In the genomic region with DNA sequence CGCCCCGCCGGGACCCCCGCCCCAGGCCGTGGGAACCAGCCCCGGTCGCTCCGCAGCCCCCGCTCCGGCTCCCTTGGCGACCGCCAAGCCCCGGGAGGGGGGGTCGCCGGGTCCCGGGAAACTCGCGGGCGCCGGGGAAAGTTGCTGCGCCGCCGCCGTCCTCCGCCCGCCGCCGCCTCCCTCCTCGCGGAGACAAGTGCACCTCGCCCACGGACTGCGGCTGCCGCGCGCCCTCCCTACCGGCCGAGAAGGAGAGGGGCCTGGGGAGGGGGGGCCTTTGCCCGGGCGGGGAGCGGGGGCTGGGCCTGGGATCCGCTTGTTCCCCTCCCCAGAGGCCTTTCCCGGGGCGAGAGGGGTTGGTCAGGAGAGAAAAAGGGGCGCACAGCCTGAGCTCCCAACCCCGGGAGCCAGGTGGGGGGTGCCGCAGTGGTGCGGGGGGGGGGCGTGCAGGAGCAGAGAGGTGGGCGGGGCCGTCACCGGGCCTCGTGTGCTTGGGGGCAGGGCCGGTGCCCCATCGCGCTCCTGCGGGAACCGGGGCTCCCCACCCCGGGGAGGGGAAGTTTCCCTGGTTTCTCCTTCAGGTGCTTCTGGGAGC, we compare ENCODE assay signal across 9 cellular contexts. TPM values are rescaled to one million over a fixed set of nuclear protein-coding genes. Genes with fewer than 3 reads are reported as not detected.
A peak's percentile ranks its signal among the peaks of the same experiment; 100 is the strongest.
DNase-seq lines count a peak whose midpoint lies in the region; ATAC-seq, FAIRE-seq and TF ChIP-seq lines count a peak whose summit lies in the region.
"Had no signal": no experiment of that assay in that cellular context is flagged by ENCODE, and none has a peak within 500 bp of the region (broad histone marks: within the 10 kb centered on the region; RNA-seq: fewer than 3 reads in every experiment).

No MANE protein-coding gene starts in this region.

- peak overlapping the region; percentile 72 to 99 for H3K9ac ChIP-seq in K562 (ENCODE audit: insufficient read depth in 1 of 2, low read depth in 2 of 2, low read length in 2 of 2)

- DNase-seq in AG08396 (ENCODE audit: low spot score) (peak; percentile 51), HK-2 (ENCODE audit: unreplicated experiment) (peak; percentile 58), K562 (ENCODE audit: extremely low read depth in 1 of 4, low spot score in 3 of 4) (peak; percentile 68 to 79 (median 76)), lower lobe of right lung (no peak), aorta (no peak), NCI-H446 treated with DMSO at 0.1 percent for 48 hours (lab: John Stamatoyannopoulos, UW) (no peak), iPS-NIHi7 (ENCODE audit: extremely low spot score) (no peak)

- WGBS in K562 (ENCODE audit: insufficient coverage, low coverage, missing lambda C conversion rate) = 0% methylated on average over 19 of the region's 59 CpGs
- whole genome bisulfite sequencing in aorta, 2 donors = 1% methylated on average over 17 to 59 of the region's 59 CpGs

- no peak for TF ChIP-seq CTCF in K562 (IDR thresholded peaks at IDR 0.05 in 2 of 3, conservative IDR thresholded peaks at IDR 0.05 in 1 of 3; ENCODE audit: insufficient read depth in 2 of 3, low read depth in 1 of 3, low read length in 3 of 3)
- TF ChIP-seq CTCF in lower lobe of right lung (IDR thresholded peaks at IDR 0.05) = no peak

- peaks cover 38% of the 10 kb centered on the region; the same call in 1 of the 3 replicates for H3K36me3 ChIP-seq in K562 (ENCODE audit: control insufficient read depth, insufficient read depth, low read length)
- no peaks in the 10 kb centered on the region for H3K36me3 ChIP-seq in lower lobe of right lung
- H3K36me3 ChIP-seq in aorta (ENCODE audit: control insufficient read depth in 1 of 2, insufficient read depth in 2 of 2, low read length in 1 of 2) = no peaks in the 10 kb centered on the region

- H3K9me1 ChIP-seq in K562 (ENCODE audit: control insufficient read depth, insufficient read depth, low read length) = peaks cover 12% of the 10 kb centered on the region

- H3K9me3 ChIP-seq in K562 (replicated peaks; ENCODE audit: control insufficient read depth, insufficient read depth, low read depth, low read length) (no peaks in the 10 kb centered on the region), lower lobe of right lung (no peaks in the 10 kb centered on the region), aorta (ENCODE audit: control insufficient read depth, low read length) (no peaks in the 10 kb centered on the region)

- peak overlapping the region; percentile 76 for H3K4me3 ChIP-seq in K562
- H3K4me3 ChIP-seq in lower lobe of right lung = peak overlapping the region; percentile 77
- peak overlapping the region; percentile 75 to 88 for H3K4me3 ChIP-seq in aorta (ENCODE audit: low read length in 2 of 2)

- H3K79me2 ChIP-seq in K562 (ENCODE audit: control insufficient read depth, insufficient read depth, low read length) = peaks cover 40% of the 10 kb centered on the region

- TF ChIP-seq EP300 in K562 (IDR thresholded peaks at IDR 0.05; ENCODE audit: low read length) = no peak

- peaks cover 29 to 68% of the 10 kb centered on the region in 2 experiments for H3K4me1 ChIP-seq in K562 (replicated peaks in 1 of 2; ENCODE audit: control insufficient read depth in 2 of 2, insufficient read depth in 2 of 2, low read length in 2 of 2)
- peaks cover 44% of the 10 kb centered on the region for H3K4me1 ChIP-seq in lower lobe of right lung
- no peaks in the 10 kb centered on the region for H3K4me1 ChIP-seq in aorta (ENCODE audit: control insufficient read depth in 1 of 2, insufficient read depth in 2 of 2, low read length in 2 of 2)

- TF ChIP-seq POLR2A in K562 (conservative IDR thresholded peaks at IDR 0.05) = no peak

- CTCF ChIA-PET in K562 (lab: Yijun Ruan, JAX; ENCODE audit: low intra/inter-chr PET ratio) = no interaction called here

- H3K27ac ChIP-seq in K562 (ENCODE audit: extremely low read depth, low read depth, low read length) (peak overlapping the region; percentile 80), lower lobe of right lung (peak overlapping the region; percentile 56), aorta (ENCODE audit: low read depth in 1 of 2, low read length in 2 of 2) (no peak overlapping the region)

- peak overlapping the region; percentile 79 for H3K4me2 ChIP-seq in K562 (ENCODE audit: insufficient read depth, low read length)

- ATAC-seq in GM19025 (IDR thresholded peaks at IDR 0.05; ENCODE audit: low read depth, unreplicated experiment) (peak; percentile 2), K562 (peak; percentile 49), lower lobe of right lung (peak in 1 of 2 donors; percentile 18), aorta (ENCODE audit: low FRiP score) (no peak)

- in situ Hi-C loops in K562 (cut with MboI) = no loop called here

- POLR2A ChIA-PET in K562 (lab: Yijun Ruan, JAX) = interaction anchor here (0.6 kb wide), 1 partner anchor 11 kb away, joined by 3 read pairs; no protein-coding TSS in a partner anchor

- peaks cover 13% of the 10 kb centered on the region for H4K20me1 ChIP-seq in K562 (replicated peaks; ENCODE audit: control insufficient read depth, insufficient read depth, low read length)

- TF ChIP-seq RAD21 in K562 (CRISPR knock-in tag; conservative IDR thresholded peaks at IDR 0.05 in 1 of 2, IDR thresholded peaks at IDR 0.05 in 1 of 2) = no peak

- H2AFZ ChIP-seq in K562 (ENCODE audit: low read depth, low read length) = peak overlapping the region; percentile 85

- no TSS peak for BruUV-seq in K562 (replicated peaks; lab: Mats Ljungman, UMichigan)

- intact Hi-C loops in K562 (cut with micrococcal nuclease) (loop anchor here (5.0 kb wide), 1 partner anchor 42 kb away; no protein-coding TSS in a partner anchor), lower lobe of right lung (cut with DNase I) (no loop called here), aorta (cut with DNase I) (loop anchor here in 1 of 2 donors (5.0 kb wide), 1 partner anchor 37 kb away; no protein-coding TSS in a partner anchor)

- H3K27me3 ChIP-seq in K562 (ENCODE audit: control insufficient read depth in 2 of 2, insufficient read depth in 2 of 2, low read length in 2 of 2) = no peaks in the 10 kb centered on the region
- no peaks in the 10 kb centered on the region for H3K27me3 ChIP-seq in lower lobe of right lung (ENCODE audit: low read depth)
- H3K27me3 ChIP-seq in aorta (ENCODE audit: control insufficient read depth in 1 of 2, insufficient read depth in 2 of 2, low read length in 1 of 2) = no peaks in the 10 kb centered on the region

- no peak for FAIRE-seq in K562 (lab: Jason Lieb, UNC)
- FAIRE-seq: islet of Langerhans had no signal

RNA-seq across cellular contexts. Expression of a gene that starts 0.6 kb away (rescaled TPM):
- 268 and 576 TPM in 2 replicates for total RNA-seq in K562 (2011; cell fraction: chromatin; rRNA removed; ENCODE audit: low replicate concordance)
- total RNA-seq in K562 (2011; cell fraction: nucleolus; rRNA removed) = 387 and 414 TPM in 2 replicates
- total RNA-seq in K562 (2011; cell fraction: nucleoplasm; rRNA removed) = 326 and 377 TPM in 2 replicates
- total RNA-seq in K562 (2014; rRNA removed) = 29.5 and 37.2 TPM in 2 replicates
- total RNA-seq in K562 (2014; rRNA removed; fragmentation: Illumina TruSeq; extraction: Trizol) = 4.5 and 4.9 TPM in 2 replicates
- 12.0 and 13.2 TPM in 2 replicates for total RNA-seq in K562 (2015; rRNA removed; fragmentation: Illumina TruSeq; extraction: Trizol)
- 89.7 and 111 TPM in 2 replicates for total RNA-seq in K562 (2021)
- 18.1 and 39.0 TPM in 2 replicates for polyA plus RNA-seq in K562 (2011; rRNA removed)
- 28.0 and 43.3 TPM in 2 replicates for polyA plus RNA-seq in K562 (2011; cell fraction: cytosol; rRNA removed)
- polyA plus RNA-seq in K562 (2011; cell fraction: nucleus; rRNA removed) = 483 and 499 TPM in 2 replicates
- 66.2 and 73.2 TPM in 2 replicates for polyA plus RNA-seq in K562 (2012)
- polyA plus RNA-seq in K562 (2014; fragmentation: Illumina TruSeq; extraction: Trizol) = 19.2 and 34.8 TPM in 2 replicates
- polyA plus RNA-seq in K562 (2014; fragmentation: Nextera tagmentation; extraction: Ambion mirVana) = under 1 TPM; 0.04 to 0.06 TPM
- 49.3 and 67.7 TPM in 2 replicates for polyA plus RNA-seq in K562 (2014; rRNA removed)
- 12.6 and 21.4 TPM in 2 replicates for polyA minus RNA-seq in K562 (2011; rRNA and poly(A)+ RNA removed)
- polyA minus RNA-seq in K562 (2011; cell fraction: cytosol; rRNA and poly(A)+ RNA removed) = 33.4 and 47.6 TPM in 2 replicates
- polyA minus RNA-seq in K562 (2011; cell fraction: nucleus; rRNA and poly(A)+ RNA removed) = 68.5 and 80.0 TPM in 2 replicates
- 114 TPM for total RNA-seq in lower lobe of right lung
- total RNA-seq in aorta = 10 to 100 TPM; 25.1 to 38.6 TPM
- polyA plus RNA-seq in aorta = 10 to 100 TPM in 1 of 2 donors, 1 to 10 TPM in 1; 4.3 to 20.1 TPM

RNA-seq across cellular contexts. Expression of a gene that starts 7.2 kb away (rescaled TPM):
- total RNA-seq in K562 (2011; cell fraction: chromatin; rRNA removed; ENCODE audit: low replicate concordance) = 2.7 and 7.4 TPM in 2 replicates
- total RNA-seq in K562 (2011; cell fraction: nucleolus; rRNA removed) = 13.3 and 15.0 TPM in 2 replicates
- total RNA-seq in K562 (2011; cell fraction: nucleoplasm; rRNA removed) = 6.9 and 9.5 TPM in 2 replicates
- total RNA-seq in K562 (2014; rRNA removed) = 58.3 and 70.7 TPM in 2 replicates
- 0.40 and 0.54 TPM in 2 replicates for total RNA-seq in K562 (2014; rRNA removed; fragmentation: Illumina TruSeq; extraction: Trizol)
- 10.8 and 11.6 TPM in 2 replicates for total RNA-seq in K562 (2015; rRNA removed; fragmentation: Illumina TruSeq; extraction: Trizol)
- 31.1 and 32.5 TPM in 2 replicates for total RNA-seq in K562 (2021)
- 14.5 and 15.7 TPM in 2 replicates for polyA plus RNA-seq in K562 (2011; rRNA removed)
- polyA plus RNA-seq in K562 (2011; cell fraction: cytosol; rRNA removed) = 26.4 and 90.5 TPM in 2 replicates
- polyA plus RNA-seq in K562 (2011; cell fraction: nucleus; rRNA removed) = 11.7 and 19.4 TPM in 2 replicates
- 26.7 and 43.1 TPM in 2 replicates for polyA plus RNA-seq in K562 (2012)
- 2.6 and 12.8 TPM in 2 replicates for polyA plus RNA-seq in K562 (2014; fragmentation: Illumina TruSeq; extraction: Trizol)
- 10 to 100 TPM in 1 of 2 experiments, 1 to 10 TPM in 1; 7.2 to 12.2 TPM for polyA plus RNA-seq in K562 (2014; fragmentation: Nextera tagmentation; extraction: Ambion mirVana)
- polyA plus RNA-seq in K562 (2014; rRNA removed) = 50.8 and 56.1 TPM in 2 replicates
- polyA minus RNA-seq in K562 (2011; rRNA and poly(A)+ RNA removed) = 1.9 and 3.6 TPM in 2 replicates
- 6.9 and 7.5 TPM in 2 replicates for polyA minus RNA-seq in K562 (2011; cell fraction: cytosol; rRNA and poly(A)+ RNA removed)
- polyA minus RNA-seq in K562 (2011; cell fraction: nucleus; rRNA and poly(A)+ RNA removed) = 1.9 and 5.0 TPM in 2 replicates
- 76.9 TPM for total RNA-seq in lower lobe of right lung
- 10 to 100 TPM; 34.4 to 40.8 TPM for total RNA-seq in aorta
- 100 to 1,000 TPM in 1 of 2 donors, 10 to 100 TPM in 1; 79.5 to 104 TPM for polyA plus RNA-seq in aorta

RNA-seq across cellular contexts. Expression of a gene that starts 20.6 kb away (rescaled TPM):
- total RNA-seq in K562 (2011; cell fraction: chromatin; rRNA removed; ENCODE audit: low replicate concordance) = 5.7 and 23.9 TPM in 2 replicates
- 54.5 and 57.7 TPM in 2 replicates for total RNA-seq in K562 (2011; cell fraction: nucleolus; rRNA removed)
- total RNA-seq in K562 (2011; cell fraction: nucleoplasm; rRNA removed) = 14.9 and 19.0 TPM in 2 replicates
- total RNA-seq in K562 (2014; rRNA removed) = 41.4 and 49.2 TPM in 2 replicates
- 0.25 TPM in 1 of 2 replicates, not detected in the other for total RNA-seq in K562 (2014; rRNA removed; fragmentation: Illumina TruSeq; extraction: Trizol)
- 1.9 TPM in 2 replicates for total RNA-seq in K562 (2015; rRNA removed; fragmentation: Illumina TruSeq; extraction: Trizol)
- total RNA-seq in K562 (2021) = 40.5 and 44.3 TPM in 2 replicates
- 5.3 and 10.4 TPM in 2 replicates for polyA plus RNA-seq in K562 (2011; rRNA removed)
- 18.6 and 66.9 TPM in 2 replicates for polyA plus RNA-seq in K562 (2011; cell fraction: cytosol; rRNA removed)
- 86.7 and 173 TPM in 2 replicates for polyA plus RNA-seq in K562 (2011; cell fraction: nucleus; rRNA removed)
- 8.3 and 15.7 TPM in 2 replicates for polyA plus RNA-seq in K562 (2012)
- polyA plus RNA-seq in K562 (2014; fragmentation: Illumina TruSeq; extraction: Trizol) = 0.21 and 0.61 TPM in 2 replicates
- not detected for polyA plus RNA-seq in K562 (2014; fragmentation: Nextera tagmentation; extraction: Ambion mirVana)
- 33.7 and 43.7 TPM in 2 replicates for polyA plus RNA-seq in K562 (2014; rRNA removed)
- 0.21 TPM in 1 of 2 replicates, not detected in the other for polyA minus RNA-seq in K562 (2011; rRNA and poly(A)+ RNA removed)
- polyA minus RNA-seq in K562 (2011; cell fraction: cytosol; rRNA and poly(A)+ RNA removed) = 3.6 and 11.6 TPM in 2 replicates
- 7.2 and 11.6 TPM in 2 replicates for polyA minus RNA-seq in K562 (2011; cell fraction: nucleus; rRNA and poly(A)+ RNA removed)
- 21.4 TPM for total RNA-seq in lower lobe of right lung
- total RNA-seq in aorta = 10 to 100 TPM; 31.3 to 47.5 TPM
- 10 to 100 TPM in 1 of 2 donors, 1 to 10 TPM in 1; 3.6 to 82.3 TPM for polyA plus RNA-seq in aorta

RNA-seq across cellular contexts. Expression of a gene that starts 38.6 kb away (rescaled TPM):
- total RNA-seq in K562 (2011; cell fraction: chromatin; rRNA removed; ENCODE audit: low replicate concordance) = 0.30 and 1.0 TPM in 2 replicates
- total RNA-seq in K562 (2011; cell fraction: nucleolus; rRNA removed) = 0.39 and 0.67 TPM in 2 replicates
- total RNA-seq in K562 (2011; cell fraction: nucleoplasm; rRNA removed) = 0.23 and 0.29 TPM in 2 replicates
- total RNA-seq in K562 (2014; rRNA removed) = not detected in 2 replicates
- total RNA-seq in K562 (2014; rRNA removed; fragmentation: Illumina TruSeq; extraction: Trizol) = not detected in 2 replicates
- not detected in 2 replicates for total RNA-seq in K562 (2015; rRNA removed; fragmentation: Illumina TruSeq; extraction: Trizol)
- not detected in 2 replicates for total RNA-seq in K562 (2021)
- polyA plus RNA-seq in K562 (2011; rRNA removed) = 0.04 TPM in 1 of 2 replicates, not detected in the other
- polyA plus RNA-seq in K562 (2011; cell fraction: cytosol; rRNA removed) = 0.06 TPM in 1 of 2 replicates, not detected in the other
- polyA plus RNA-seq in K562 (2011; cell fraction: nucleus; rRNA removed) = 0.18 and 0.25 TPM in 2 replicates
- 0.46 and 0.48 TPM in 2 replicates for polyA plus RNA-seq in K562 (2012)
- polyA plus RNA-seq in K562 (2014; fragmentation: Illumina TruSeq; extraction: Trizol) = not detected in 2 replicates
- not detected for polyA plus RNA-seq in K562 (2014; fragmentation: Nextera tagmentation; extraction: Ambion mirVana)
- polyA plus RNA-seq in K562 (2014; rRNA removed) = not detected in 2 replicates
- not detected in 2 replicates for polyA minus RNA-seq in K562 (2011; rRNA and poly(A)+ RNA removed)
- not detected in 2 replicates for polyA minus RNA-seq in K562 (2011; cell fraction: cytosol; rRNA and poly(A)+ RNA removed)
- polyA minus RNA-seq in K562 (2011; cell fraction: nucleus; rRNA and poly(A)+ RNA removed) = 0.33 TPM in 1 of 2 replicates, not detected in the other
- not detected for total RNA-seq in lower lobe of right lung
- total RNA-seq in aorta = under 1 TPM; 0.42 to 0.49 TPM
- 1 to 10 TPM in 1 of 2 donors, under 1 TPM in 1; 0.50 to 1.5 TPM for polyA plus RNA-seq in aorta

RNA-seq across cellular contexts. Expression of a gene that starts 53.6 kb away (rescaled TPM):
- 0.35 TPM in 1 of 2 replicates, not detected in the other for total RNA-seq in K562 (2011; cell fraction: chromatin; rRNA removed; ENCODE audit: low replicate concordance)
- 0.17 TPM in 1 of 2 replicates, not detected in the other for total RNA-seq in K562 (2011; cell fraction: nucleolus; rRNA removed)
- total RNA-seq in K562 (2011; cell fraction: nucleoplasm; rRNA removed) = not detected in 2 replicates
- total RNA-seq in K562 (2014; rRNA removed) (0.32 TPM in 1 of 2 replicates, not detected in the other), K562 (2014; rRNA removed; fragmentation: Illumina TruSeq; extraction: Trizol) (not detected in 2 replicates), K562 (2015; rRNA removed; fragmentation: Illumina TruSeq; extraction: Trizol) (not detected in 2 replicates), K562 (2021) (not detected in 2 replicates), lower lobe of right lung (0.65 TPM), aorta (not detected)
- polyA plus RNA-seq in K562 (2011; rRNA removed) (0.04 TPM in 2 replicates), K562 (2014; fragmentation: Illumina TruSeq; extraction: Trizol) (not detected in 2 replicates), K562 (2014; fragmentation: Nextera tagmentation; extraction: Ambion mirVana) (not detected), K562 (2014; rRNA removed) (not detected in 2 replicates), aorta (not detected)
- polyA plus RNA-seq in K562 (2011; cell fraction: cytosol; rRNA removed) = 0.04 and 0.06 TPM in 2 replicates
- polyA plus RNA-seq in K562 (2011; cell fraction: nucleus; rRNA removed) = 0.06 and 0.07 TPM in 2 replicates
- 0.04 and 0.11 TPM in 2 replicates for polyA plus RNA-seq in K562 (2012)
- polyA minus RNA-seq in K562 (2011; rRNA and poly(A)+ RNA removed) = not detected in 2 replicates
- polyA minus RNA-seq in K562 (2011; cell fraction: cytosol; rRNA and poly(A)+ RNA removed) = not detected in 2 replicates
- polyA minus RNA-seq in K562 (2011; cell fraction: nucleus; rRNA and poly(A)+ RNA removed) = 0.13 and 0.22 TPM in 2 replicates

Comparison
In these comparisons a context has a peak if more than half of its experiments do, and no peak if none do; other contexts are left out.
1. DNase-seq: peak in AG08396 (single experiment), HK-2 (single experiment) and K562 (4 of 4); none in lower lobe of right lung (single experiment), aorta (0 of 2), NCI-H446 treated with DMSO at 0.1 percent for 48 hours (single experiment) and iPS-NIHi7 (single experiment).
2. H3K27ac ChIP-seq: peak in K562 (single experiment) and lower lobe of right lung (single experiment); none in aorta (0 of 2).
3. Peak in every context shown above with its lines, with median percentiles within 50 percentile points of each other: H3K4me3 ChIP-seq.